ENCODE assay signal across 8 cellular contexts in genomic region chr12:76032043-76032981, GRCh38.
DNase-seq lines count a peak whose midpoint lies in the region; ATAC-seq and TF ChIP-seq lines count a peak whose summit lies in the region.

No MANE protein-coding gene starts in this region.

- H3K9ac ChIP-seq in HUES48 (ENCODE audit: low read depth, low read length): peak overlapping the region; percentile 46
- H3K9ac ChIP-seq in endocrine pancreas (ENCODE audit: control insufficient read depth, insufficient read depth, low read length): peak overlapping the region; percentile 81

- ATAC-seq in GM21515 (IDR thresholded peaks at IDR 0.05; ENCODE audit: unreplicated experiment): peak; percentile 28

- H3K27me3 ChIP-seq in HUES48 (ENCODE audit: control insufficient read depth, insufficient read depth, low read length) (no peaks in the 10 kb centered on the region), endocrine pancreas (ENCODE audit: control insufficient read depth, insufficient read depth, low read length) (no peaks in the 10 kb centered on the region)

- H3K4me1 Mint-ChIP-seq in stimulated activated naive CD8-positive, alpha-beta T cell treated with anti-CD3 and anti-CD28 coated beads, Interleukin-15, Interleukin-2, amounts not matched to agents 100 ng/mL and 50 ng/mL, for 24 hours (ENCODE audit: low read depth): peaks cover 58% of the 10 kb centered on the region

- H3K4me3 ChIP-seq in HUES48 (ENCODE audit: low read depth, low read length) (peak overlapping the region; percentile 86), WI38 (ENCODE audit: low read depth, low read length) (peak overlapping the region; percentile 97), endocrine pancreas (ENCODE audit: control insufficient read depth, insufficient read depth, low read length) (peak overlapping the region; percentile 65)

- no peaks in the 10 kb centered on the region for H3K27me3 Mint-ChIP-seq in stimulated activated naive CD8-positive, alpha-beta T cell treated with anti-CD3 and anti-CD28 coated beads, Interleukin-15, Interleukin-2, amounts not matched to agents 100 ng/mL and 50 ng/mL, for 24 hours

- H3K36me3 ChIP-seq in HUES48 (ENCODE audit: control insufficient read depth, insufficient read depth, low read length) (peaks cover 19% of the 10 kb centered on the region), endocrine pancreas (ENCODE audit: control insufficient read depth, insufficient read depth, low read length) (no peaks in the 10 kb centered on the region)

- H3K4me1 ChIP-seq in HUES48 (ENCODE audit: control insufficient read depth, insufficient read depth, low read length) (peaks cover 19% of the 10 kb centered on the region), endocrine pancreas (ENCODE audit: control insufficient read depth, insufficient read depth, low read length) (peaks cover 6% of the 10 kb centered on the region)

- H3K36me3 Mint-ChIP-seq in stimulated activated naive CD8-positive, alpha-beta T cell treated with anti-CD3 and anti-CD28 coated beads, Interleukin-15, Interleukin-2, amounts not matched to agents 100 ng/mL and 50 ng/mL, for 24 hours (ENCODE audit: low read depth): peaks cover 32% of the 10 kb centered on the region

- no peaks in the 10 kb centered on the region for H3K9me3 Mint-ChIP-seq in stimulated activated naive CD8-positive, alpha-beta T cell treated with anti-CD3 and anti-CD28 coated beads, Interleukin-15, Interleukin-2, amounts not matched to agents 100 ng/mL and 50 ng/mL, for 24 hours

- H3K27ac Mint-ChIP-seq in stimulated activated naive CD8-positive, alpha-beta T cell treated with anti-CD3 and anti-CD28 coated beads, Interleukin-15, Interleukin-2, amounts not matched to agents 100 ng/mL and 50 ng/mL, for 24 hours: peak overlapping the region; percentile 94

- peak overlapping the region; percentile 96 for H3K27ac ChIP-seq in HUES48 (ENCODE audit: low read depth, low read length)

- no peak for TF ChIP-seq CTCF in WI38 (IDR thresholded peaks at IDR 0.05; ENCODE audit: low read depth, low read length)

- no peaks in the 10 kb centered on the region for H3K9me3 ChIP-seq in HUES48 (ENCODE audit: control insufficient read depth, insufficient read depth, low read length)
- no peaks in the 10 kb centered on the region for H3K9me3 ChIP-seq in endocrine pancreas (ENCODE audit: control insufficient read depth, low read length)

- peak; percentile 67 for DNase-seq in EH (ENCODE audit: low read depth)
- peak; percentile 39 for DNase-seq in medulla oblongata (ENCODE audit: extremely low spot score)
- DNase-seq in NCI-H2029 (lab: John Stamatoyannopoulos, UW): no peak

- H3K4me3 Mint-ChIP-seq in stimulated activated naive CD8-positive, alpha-beta T cell treated with anti-CD3 and anti-CD28 coated beads, Interleukin-15, Interleukin-2, amounts not matched to agents 100 ng/mL and 50 ng/mL, for 24 hours: peak overlapping the region; percentile 98
